Comparison of ENCODE assay signal across 8 cellular contexts in genomic region chr12:56521590-56522371, GRCh38. TPM values are rescaled to one million over a fixed set of nuclear protein-coding genes. Genes with fewer than 3 reads are reported as not detected.
A peak's percentile ranks its signal among the peaks of the same experiment; 100 is the strongest.
DNase-seq lines count a peak whose midpoint lies in the region; ATAC-seq and TF ChIP-seq lines count a peak whose summit lies in the region.

RBMS2 (plus strand) TSS chr12:56521820; CDS start chr12:56522024, 204 bp downstream.

- H3K4me3 ChIP-seq in Karpas-422 (ENCODE audit: low read length) (peak within 1 kb of the TSS; percentile 32; the same call in 1 of the 2 replicates), neural cell (ENCODE audit: low read length) (peak within 1 kb of the TSS; percentile 72), upper lobe of left lung (peak within 1 kb of the TSS; percentile 45 to 61 (median 54))

- H2AFZ ChIP-seq in Karpas-422 (ENCODE audit: low read length) (no peak within 1 kb of the TSS), neural cell (ENCODE audit: low read depth, low read length) (peak within 1 kb of the TSS; percentile 73)

- TF ChIP-seq CTCF in neural cell (IDR thresholded peaks at IDR 0.05; ENCODE audit: poor library complexity, severe bottlenecking) (no peak), upper lobe of left lung (IDR thresholded peaks at IDR 0.05) (no peak)

- H3K27me3 ChIP-seq in Karpas-422 (ENCODE audit: low read length) (no peaks in the 10 kb centered on the region), neural cell (ENCODE audit: insufficient read depth, low read depth, low read length) (no peaks in the 10 kb centered on the region), upper lobe of left lung (no peaks in the 10 kb centered on the region)

- H3K27me3 Mint-ChIP-seq in activated naive CD8-positive, alpha-beta T cell treated with anti-CD3 and anti-CD28 coated beads, Interleukin-2, amount 10 ng/mL, durations not matched to agents 7 days and 5 days = no peaks in the 10 kb centered on the region

- H3K9ac ChIP-seq in Karpas-422 (ENCODE audit: low read length) = peak within 1 kb of the TSS; percentile 36; the same call in 1 of the 2 replicates
- H3K9ac ChIP-seq in neural cell (ENCODE audit: low read length) = peak within 1 kb of the TSS; percentile 65

- ATAC-seq in activated naive CD8-positive, alpha-beta T cell treated with anti-CD3 and anti-CD28 coated beads, Interleukin-2, amount 10 ng/mL, durations not matched to agents 7 days and 5 days (ENCODE audit: low read depth) = peak; percentile 95
- ATAC-seq in upper lobe of left lung (ENCODE audit: low FRiP score in 2 of 2) (peak; percentile 95 to 97), HG02623 (IDR thresholded peaks at IDR 0.05; ENCODE audit: unreplicated experiment) (no peak)

- no peaks in the 10 kb centered on the region for H3K36me3 ChIP-seq in Karpas-422 (ENCODE audit: insufficient read depth, low read length)
- H3K36me3 ChIP-seq in neural cell (ENCODE audit: insufficient read depth, low read length) = no peaks in the 10 kb centered on the region
- no peaks in the 10 kb centered on the region for H3K36me3 ChIP-seq in upper lobe of left lung

- no peaks in the 10 kb centered on the region for H3K36me3 Mint-ChIP-seq in activated naive CD8-positive, alpha-beta T cell treated with anti-CD3 and anti-CD28 coated beads, Interleukin-2, amount 10 ng/mL, durations not matched to agents 7 days and 5 days

- H3K9me3 Mint-ChIP-seq in activated naive CD8-positive, alpha-beta T cell treated with anti-CD3 and anti-CD28 coated beads, Interleukin-2, amount 10 ng/mL, durations not matched to agents 7 days and 5 days = no peaks in the 10 kb centered on the region

- no peak for TF ChIP-seq RAD21 in neural cell (conservative IDR thresholded peaks at IDR 0.05)

- H3K4me2 ChIP-seq in Karpas-422 (ENCODE audit: low read depth, low read length, poor library complexity, severe bottlenecking) = peak within 1 kb of the TSS; percentile 28
- H3K4me2 ChIP-seq in neural cell (ENCODE audit: low read length) = peak within 1 kb of the TSS; percentile 90

- no peaks in the 10 kb centered on the region for H3K79me2 ChIP-seq in Karpas-422 (ENCODE audit: low read length)
- H3K79me2 ChIP-seq in neural cell (replicated peaks; ENCODE audit: insufficient read depth, low read length) = no peaks in the 10 kb centered on the region

- H4K20me1 ChIP-seq in Karpas-422 (ENCODE audit: insufficient read depth, low read depth, low read length) (no peaks in the 10 kb centered on the region), neural cell (ENCODE audit: insufficient read depth) (no peaks in the 10 kb centered on the region)

- peaks cover 30% of the 10 kb centered on the region for H3K4me1 Mint-ChIP-seq in activated naive CD8-positive, alpha-beta T cell treated with anti-CD3 and anti-CD28 coated beads, Interleukin-2, amount 10 ng/mL, durations not matched to agents 7 days and 5 days

- H3K27ac ChIP-seq in Karpas-422 (ENCODE audit: low read length) (no peak within 1 kb of the TSS), neural cell (ENCODE audit: low read length) (peak within 1 kb of the TSS; percentile 70), upper lobe of left lung (peak within 1 kb of the TSS; percentile 84 to 94 (median 88))

- POLR2A ChIA-PET in activated naive CD8-positive, alpha-beta T cell treated with anti-CD3 and anti-CD28 coated beads, Interleukin-2, amount 10 ng/mL, durations not matched to agents 7 days and 5 days (lab: Charles Lee) = interaction anchor here (0.6 to 3.1 kb wide), 10 partner anchors 8 to 590 kb away, joined by 3 to 14 read pairs (median 3); partner anchors contain the start of genes BAZ2A, PTGES3, RNF41 and SPRYD4

- H3K9me3 ChIP-seq in Karpas-422 (ENCODE audit: low read length) (no peaks in the 10 kb centered on the region), neural cell (ENCODE audit: low read length) (no peaks in the 10 kb centered on the region), upper lobe of left lung (no peaks in the 10 kb centered on the region)

- no peaks in the 10 kb centered on the region for H3K9me2 ChIP-seq in Karpas-422 (replicated peaks; ENCODE audit: insufficient read depth, low read length)
- H3K9me2 ChIP-seq in neural cell (ENCODE audit: insufficient read depth, low read length) = no peaks in the 10 kb centered on the region

- H3K4me3 Mint-ChIP-seq in activated naive CD8-positive, alpha-beta T cell treated with anti-CD3 and anti-CD28 coated beads, Interleukin-2, amount 10 ng/mL, durations not matched to agents 7 days and 5 days = peak within 1 kb of the TSS; percentile 91

- no peak for TF ChIP-seq EP300 in neural cell (conservative IDR thresholded peaks at IDR 0.05; ENCODE audit: poor library complexity, severe bottlenecking)
- peak in 1 of 4 donors; percentile 64 for TF ChIP-seq EP300 in upper lobe of left lung (IDR thresholded peaks at IDR 0.05)

- DNase-seq in GF-D8 (lab: John Stamatoyannopoulos, UW) = peak; percentile 18
- DNase-seq in Karpas-422 = no peak
- DNase-seq in activated naive CD8-positive, alpha-beta T cell treated with anti-CD3 and anti-CD28 coated beads, Interleukin-2, amount 10 ng/mL, durations not matched to agents 7 days and 5 days = no peak
- peak; percentile 87 for DNase-seq in glomerular endothelial cell (ENCODE audit: extremely low read depth, low read depth, low spot score)
- peak in 1 of 2 donors; percentile 93 for DNase-seq in upper lobe of left lung

- TF ChIP-seq POLR2A in Raji (IDR thresholded peaks at IDR 0.05; ENCODE audit: insufficient read depth, low read depth, low read length) (0 out of 2 replicates have a peak, but pooled peaks have one; percentile 17), upper lobe of left lung (IDR thresholded peaks at IDR 0.05) (peak in 1 of 4 donors; percentile 15)

- WGBS in upper lobe of left lung, 2 donors = 2% methylated on average over 11 to 15 of the region's 15 CpGs

- no peaks in the 10 kb centered on the region for H3F3A ChIP-seq in neural cell (ENCODE audit: insufficient read depth, low read length, poor library complexity, severe bottlenecking)

- peak within 1 kb of the TSS; percentile 88 for H3K27ac Mint-ChIP-seq in activated naive CD8-positive, alpha-beta T cell treated with anti-CD3 and anti-CD28 coated beads, Interleukin-2, amount 10 ng/mL, durations not matched to agents 7 days and 5 days

- H3K4me1 ChIP-seq in Karpas-422 (ENCODE audit: low read length) (no peaks in the 10 kb centered on the region), upper lobe of left lung (peaks cover 46 to 71% (median 47%) of the 10 kb centered on the region in 4 donors)

TF ChIP-seq in neural cell, 6 proteins besides CTCF, POLR2A, EP300 and RAD21:
- TF ChIP-seq POLR2AphosphoS5 (IDR thresholded peaks at IDR 0.05) (peak; percentile 13), REST (IDR thresholded peaks at IDR 0.05; ENCODE audit: borderline replicate concordance) (peak; percentile 19), TAF1 (IDR thresholded peaks at IDR 0.05; ENCODE audit: low read depth) (no peak), SMC3 (conservative IDR thresholded peaks at IDR 0.05; ENCODE audit: poor library complexity) (no peak)

RNA-seq across cellular contexts. Expression of gene RBMS2, which starts in this region (rescaled TPM):
- 0.54 and 3.7 TPM in 2 replicates for total RNA-seq in Karpas-422 (2014; rRNA removed; shearing (Covaris generic); ENCODE audit: low replicate concordance)
- 10 to 100 TPM; 10.3 to 14.5 TPM for total RNA-seq in activated naive CD8-positive, alpha-beta T cell treated with anti-CD3 and anti-CD28 coated beads, Interleukin-2, amount 10 ng/mL, durations not matched to agents 7 days and 5 days
- total RNA-seq in glomerular endothelial cell = 56.5 and 75.8 TPM in 2 replicates
- 2.4 and 3.2 TPM in 2 replicates for polyA plus RNA-seq in neural cell
- polyA minus RNA-seq in neural cell = 3.2 and 7.6 TPM in 2 replicates
- 100 to 1,000 TPM in 1 of 6 donors, 10 to 100 TPM in 5; 43.0 to 113 (median 78.4) TPM for total RNA-seq in upper lobe of left lung

Comparison
In these comparisons a context has a peak if more than half of its experiments do, and no peak if none do; other contexts are left out.
1. DNase-seq: peak in GF-D8 (single experiment) and glomerular endothelial cell (single experiment); none in Karpas-422 (single experiment) and activated naive CD8-positive, alpha-beta T cell treated with anti-CD3 and anti-CD28 coated beads, Interleukin-2, amount 10 ng/mL, durations not matched to agents 7 days and 5 days (single experiment).
2. Peak in every context shown above with its lines, with median percentiles within 50 percentile points of each other: H3K4me3 ChIP-seq.